ENCODE assay signal across 10 cellular contexts in the genomic region with DNA sequence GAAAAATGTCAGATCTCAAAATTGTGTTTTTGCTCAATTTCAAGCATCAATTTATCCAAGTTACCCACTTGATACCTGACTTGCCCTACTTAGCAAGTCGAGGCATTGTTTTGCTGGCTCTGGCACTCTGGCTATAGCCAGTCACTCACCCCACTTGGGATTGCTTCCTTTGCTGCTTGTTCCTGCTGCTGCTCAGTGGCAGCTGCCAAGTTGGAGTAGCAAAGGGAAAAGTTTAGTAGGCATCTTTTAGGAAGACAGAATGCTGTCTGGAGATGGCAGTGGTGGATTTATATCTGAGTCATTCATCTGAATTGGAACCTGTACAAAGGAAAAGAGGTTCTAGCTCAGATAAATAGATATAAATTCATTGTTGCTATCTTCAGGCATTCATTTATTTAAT. TPM values are rescaled to one million over a fixed set of nuclear protein-coding genes. Genes with fewer than 3 reads are reported as not detected.
DNase-seq lines count a peak whose midpoint lies in the region; ATAC-seq and TF ChIP-seq lines count a peak whose summit lies in the region.
"Had no signal": no experiment of that assay in that cellular context is flagged by ENCODE, and none has a peak within 500 bp of the region (broad histone marks: within the 10 kb centered on the region; RNA-seq: fewer than 3 reads in every experiment).

No MANE protein-coding gene starts in this region.

- H3K9me3 ChIP-seq in naive thymus-derived CD4-positive, alpha-beta T cell (ENCODE audit: control insufficient read depth in 2 of 3, low read length in 3 of 3) = no peaks in the 10 kb centered on the region

- no peaks in the 10 kb centered on the region for H3K36me3 ChIP-seq in naive thymus-derived CD4-positive, alpha-beta T cell (ENCODE audit: control insufficient read depth in 2 of 3, insufficient read depth in 3 of 3, low read length in 3 of 3)

- H3K36me3 Mint-ChIP-seq in naive thymus-derived CD4-positive, alpha-beta T cell = peaks cover 5 to 23% (median 12%) of the 10 kb centered on the region in 5 donors
- H3K36me3 Mint-ChIP-seq in Calu3 (ENCODE audit: insufficient read depth, unreplicated experiment) (no peaks in the 10 kb centered on the region), progenitor cell of endocrine pancreas (ENCODE audit: insufficient read depth) (peaks cover 6% of the 10 kb centered on the region)

- H3K27me3 ChIP-seq in naive thymus-derived CD4-positive, alpha-beta T cell (ENCODE audit: control insufficient read depth in 2 of 2, insufficient read depth in 2 of 2, low read length in 2 of 2) = no peaks in the 10 kb centered on the region

- DNase-seq in AG10803 (ENCODE audit: low read depth) (peak; percentile 18), cardiac fibroblast (ENCODE audit: low read depth in 2 of 2) (peak; percentile 27 to 31), lung microvascular endothelial cell (ENCODE audit: low read depth in 2 of 2) (peak; percentile 73 to 79), Calu3 (no peak), progenitor cell of endocrine pancreas (ENCODE audit: low spot score, unreplicated experiment) (no peak)
- no peak for DNase-seq in naive thymus-derived CD4-positive, alpha-beta T cell
- DNase-seq: CD4-positive, alpha-beta memory T cell; NCI-H748 treated with DMSO at 0.1 percent for 48 hours had no signal

- H3K4me3 ChIP-seq in AG10803 (ENCODE audit: low read length) (no peak overlapping the region), cardiac fibroblast (replicated peaks in 1 of 2; ENCODE audit: low read depth in 2 of 2, low read length in 2 of 2) (no peak overlapping the region)
- H3K4me3 ChIP-seq in naive thymus-derived CD4-positive, alpha-beta T cell (ENCODE audit: low read length) = no peak overlapping the region

- peak overlapping the region in 2 of 9 donors; percentile 14 for H3K27ac Mint-ChIP-seq in naive thymus-derived CD4-positive, alpha-beta T cell
- H3K27ac Mint-ChIP-seq in Calu3 (ENCODE audit: unreplicated experiment) (no peak overlapping the region), progenitor cell of endocrine pancreas (no peak overlapping the region)

- CTCF ChIA-PET in naive thymus-derived CD4-positive, alpha-beta T cell (lab: Charles Lee) = no interaction called here
- CTCF ChIA-PET in Calu3 (lab: Charles Lee) = no interaction called here

- no peak overlapping the region for H3K27ac ChIP-seq in naive thymus-derived CD4-positive, alpha-beta T cell (ENCODE audit: low read depth, low read length)

- POLR2A ChIA-PET in naive thymus-derived CD4-positive, alpha-beta T cell (lab: Charles Lee) = no interaction called here

- BruUV-seq in Calu3 (replicated peaks; lab: Mats Ljungman, UMichigan) = no TSS peak

- H3K4me1 ChIP-seq in naive thymus-derived CD4-positive, alpha-beta T cell (ENCODE audit: control insufficient read depth in 2 of 2, insufficient read depth in 2 of 2, low read length in 2 of 2) = no peaks in the 10 kb centered on the region

- H3K9me3 Mint-ChIP-seq in naive thymus-derived CD4-positive, alpha-beta T cell = no peaks in the 10 kb centered on the region
- H3K9me3 Mint-ChIP-seq in Calu3 (ENCODE audit: low read depth, unreplicated experiment) (no peaks in the 10 kb centered on the region), progenitor cell of endocrine pancreas (ENCODE audit: low read depth) (no peaks in the 10 kb centered on the region)
- H3K9me3 Mint-ChIP-seq: CD4-positive, alpha-beta memory T cell had no signal

- TF ChIP-seq CTCF in AG10803 (conservative IDR thresholded peaks at IDR 0.05; ENCODE audit: low read length) = no peak
- no peak for TF ChIP-seq CTCF in cardiac fibroblast (IDR thresholded peaks at IDR 0.05; ENCODE audit: low read depth, low read length)
- TF ChIP-seq CTCF in Calu3 (IDR thresholded peaks at IDR 0.05; ENCODE audit: unreplicated experiment) = no peak
- no peak for TF ChIP-seq CTCF in progenitor cell of endocrine pancreas (IDR thresholded peaks at IDR 0.05; ENCODE audit: unreplicated experiment)

- peaks cover 9 to 22% (median 14%) of the 10 kb centered on the region in 7 donors for H3K4me1 Mint-ChIP-seq in naive thymus-derived CD4-positive, alpha-beta T cell
- H3K4me1 Mint-ChIP-seq in Calu3 (ENCODE audit: low read depth, unreplicated experiment) (no peaks in the 10 kb centered on the region), progenitor cell of endocrine pancreas (ENCODE audit: low read depth) (peaks cover 8% of the 10 kb centered on the region)

- intact Hi-C loops in naive thymus-derived CD4-positive, alpha-beta T cell (cut with micrococcal nuclease) = no loop called here
- intact Hi-C loops in Calu3 (cut with micrococcal nuclease; ENCODE audit: unreplicated experiment) = no loop called here

- ATAC-seq in HG02759 (IDR thresholded peaks at IDR 0.05; ENCODE audit: unreplicated experiment) (peak; percentile 4), HG02884 (IDR thresholded peaks at IDR 0.05; ENCODE audit: unreplicated experiment) (no peak)
- ATAC-seq in naive thymus-derived CD4-positive, alpha-beta T cell = no peak

- H3K4me3 Mint-ChIP-seq in naive thymus-derived CD4-positive, alpha-beta T cell = no peak overlapping the region
- H3K4me3 Mint-ChIP-seq in Calu3 (ENCODE audit: low read depth, unreplicated experiment) (no peak overlapping the region), progenitor cell of endocrine pancreas (ENCODE audit: low read depth) (no peak overlapping the region)
- H3K4me3 Mint-ChIP-seq: CD4-positive, alpha-beta memory T cell had no signal

- no peaks in the 10 kb centered on the region for H3K27me3 Mint-ChIP-seq in naive thymus-derived CD4-positive, alpha-beta T cell
- H3K27me3 Mint-ChIP-seq in Calu3 (ENCODE audit: unreplicated experiment) (no peaks in the 10 kb centered on the region), progenitor cell of endocrine pancreas (no peaks in the 10 kb centered on the region)
- H3K27me3 Mint-ChIP-seq: CD4-positive, alpha-beta memory T cell had no signal

RNA-seq across cellular contexts. Expression of gene PCCA, which starts 41.2 kb away (rescaled TPM):
- total RNA-seq in lung microvascular endothelial cell = 35.5 and 74.6 TPM in 2 replicates
- total RNA-seq in naive thymus-derived CD4-positive, alpha-beta T cell = 10 to 100 TPM in 4 of 5 experiments, 1 to 10 TPM in 1; 8.3 to 14.6 (median 12.0) TPM
- 1 to 10 TPM; 7.3 to 9.0 TPM for polyA plus RNA-seq in naive thymus-derived CD4-positive, alpha-beta T cell
- 8.7 and 8.9 TPM in 2 replicates for total RNA-seq in Calu3 (2022)
- total RNA-seq in progenitor cell of endocrine pancreas = 48.1 and 50.4 TPM in 2 replicates

Comparison
In these comparisons a context has a peak if more than half of its experiments do, and no peak if none do; other contexts are left out.
1. DNase-seq: peak in AG10803 (single experiment), cardiac fibroblast (2 of 2) and lung microvascular endothelial cell (2 of 2); none in naive thymus-derived CD4-positive, alpha-beta T cell (0 of 9), Calu3 (single experiment) and progenitor cell of endocrine pancreas (single experiment).